In the genomic region with DNA sequence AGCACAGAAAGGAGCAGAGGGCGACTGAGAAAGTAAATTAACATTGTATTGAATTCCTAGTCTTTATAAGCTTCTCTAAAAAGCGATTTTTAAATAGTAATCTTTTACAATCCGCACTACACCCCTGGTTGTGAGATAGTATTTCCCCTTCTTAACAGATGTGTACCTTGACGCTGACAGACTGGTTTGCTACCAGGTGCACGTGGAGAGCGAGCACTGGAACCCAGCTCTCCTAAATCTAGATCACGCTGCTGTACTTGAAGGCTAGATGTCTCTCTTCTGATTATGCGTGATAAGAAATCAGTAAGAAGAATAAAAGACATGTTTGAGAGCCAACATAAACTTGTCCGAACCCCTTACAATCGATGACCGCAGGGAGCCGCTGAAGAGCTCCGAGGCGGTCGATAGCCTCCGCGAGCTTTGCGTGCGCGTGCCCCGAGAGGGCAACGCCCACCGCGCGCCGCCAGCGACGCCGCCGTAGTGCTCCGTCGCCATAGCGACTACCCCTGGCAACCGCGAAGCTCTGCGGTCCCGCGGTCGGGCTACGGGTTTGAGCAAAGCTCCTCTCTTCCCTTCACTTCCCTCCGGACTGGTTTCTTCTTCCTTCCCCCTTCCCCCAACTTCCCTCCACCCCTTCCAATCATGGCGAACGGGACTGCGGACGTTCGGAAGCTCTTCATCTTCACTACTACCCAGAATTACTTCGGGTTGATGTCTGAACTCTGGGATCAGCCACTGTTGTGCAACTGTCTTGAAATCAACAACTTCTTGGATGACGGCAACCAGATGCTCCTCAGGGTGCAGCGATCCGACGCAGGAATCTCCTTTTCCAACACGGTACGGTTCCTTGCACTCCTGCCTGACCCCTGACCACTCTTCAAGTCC, we compare ENCODE assay signal across 1 cellular context.
TF ChIP-seq lines count a peak whose summit lies in the region.

A gene with protein sequence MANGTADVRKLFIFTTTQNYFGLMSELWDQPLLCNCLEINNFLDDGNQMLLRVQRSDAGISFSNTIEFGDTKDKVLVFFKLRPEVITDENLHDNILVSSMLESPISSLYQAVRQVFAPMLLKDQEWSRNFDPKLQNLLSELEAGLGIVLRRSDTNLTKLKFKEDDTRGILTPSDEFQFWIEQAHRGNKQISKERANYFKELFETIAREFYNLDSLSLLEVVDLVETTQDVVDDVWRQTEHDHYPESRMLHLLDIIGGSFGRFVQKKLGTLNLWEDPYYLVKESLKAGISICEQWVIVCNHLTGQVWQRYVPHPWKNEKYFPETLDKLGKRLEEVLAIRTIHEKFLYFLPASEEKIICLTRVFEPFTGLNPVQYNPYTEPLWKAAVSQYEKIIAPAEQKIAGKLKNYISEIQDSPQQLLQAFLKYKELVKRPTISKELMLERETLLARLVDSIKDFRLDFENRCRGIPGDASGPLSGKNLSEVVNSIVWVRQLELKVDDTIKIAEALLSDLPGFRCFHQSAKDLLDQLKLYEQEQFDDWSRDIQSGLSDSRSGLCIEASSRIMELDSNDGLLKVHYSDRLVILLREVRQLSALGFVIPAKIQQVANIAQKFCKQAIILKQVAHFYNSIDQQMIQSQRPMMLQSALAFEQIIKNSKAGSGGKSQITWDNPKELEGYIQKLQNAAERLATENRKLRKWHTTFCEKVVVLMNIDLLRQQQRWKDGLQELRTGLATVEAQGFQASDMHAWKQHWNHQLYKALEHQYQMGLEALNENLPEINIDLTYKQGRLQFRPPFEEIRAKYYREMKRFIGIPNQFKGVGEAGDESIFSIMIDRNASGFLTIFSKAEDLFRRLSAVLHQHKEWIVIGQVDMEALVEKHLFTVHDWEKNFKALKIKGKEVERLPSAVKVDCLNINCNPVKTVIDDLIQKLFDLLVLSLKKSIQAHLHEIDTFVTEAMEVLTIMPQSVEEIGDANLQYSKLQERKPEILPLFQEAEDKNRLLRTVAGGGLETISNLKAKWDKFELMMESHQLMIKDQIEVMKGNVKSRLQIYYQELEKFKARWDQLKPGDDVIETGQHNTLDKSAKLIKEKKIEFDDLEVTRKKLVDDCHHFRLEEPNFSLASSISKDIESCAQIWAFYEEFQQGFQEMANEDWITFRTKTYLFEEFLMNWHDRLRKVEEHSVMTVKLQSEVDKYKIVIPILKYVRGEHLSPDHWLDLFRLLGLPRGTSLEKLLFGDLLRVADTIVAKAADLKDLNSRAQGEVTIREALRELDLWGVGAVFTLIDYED (N-terminal part only) (plus strand): TSS at position 494 of the 885 bp plus-strand sequence. CDS start 149 bp downstream, at position 643.

TF ChIP-seq in HepG2, 621 proteins besides CTCF, POLR2A, EP300 and RAD21 (continued from another document and continues in another):
- TF ChIP-seq, protein P1, sequence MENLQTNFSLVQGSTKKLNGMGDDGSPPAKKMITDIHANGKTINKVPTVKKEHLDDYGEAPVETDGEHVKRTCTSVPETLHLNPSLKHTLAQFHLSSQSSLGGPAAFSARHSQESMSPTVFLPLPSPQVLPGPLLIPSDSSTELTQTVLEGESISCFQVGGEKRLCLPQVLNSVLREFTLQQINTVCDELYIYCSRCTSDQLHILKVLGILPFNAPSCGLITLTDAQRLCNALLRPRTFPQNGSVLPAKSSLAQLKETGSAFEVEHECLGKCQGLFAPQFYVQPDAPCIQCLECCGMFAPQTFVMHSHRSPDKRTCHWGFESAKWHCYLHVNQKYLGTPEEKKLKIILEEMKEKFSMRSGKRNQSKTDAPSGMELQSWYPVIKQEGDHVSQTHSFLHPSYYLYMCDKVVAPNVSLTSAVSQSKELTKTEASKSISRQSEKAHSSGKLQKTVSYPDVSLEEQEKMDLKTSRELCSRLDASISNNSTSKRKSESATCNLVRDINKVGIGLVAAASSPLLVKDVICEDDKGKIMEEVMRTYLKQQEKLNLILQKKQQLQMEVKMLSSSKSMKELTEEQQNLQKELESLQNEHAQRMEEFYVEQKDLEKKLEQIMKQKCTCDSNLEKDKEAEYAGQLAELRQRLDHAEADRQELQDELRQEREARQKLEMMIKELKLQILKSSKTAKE (CRISPR knock-in tag; IDR thresholded peaks at IDR 0.05; ENCODE audit: borderline replicate concordance), result no peak
- TF ChIP-seq, protein P2, sequence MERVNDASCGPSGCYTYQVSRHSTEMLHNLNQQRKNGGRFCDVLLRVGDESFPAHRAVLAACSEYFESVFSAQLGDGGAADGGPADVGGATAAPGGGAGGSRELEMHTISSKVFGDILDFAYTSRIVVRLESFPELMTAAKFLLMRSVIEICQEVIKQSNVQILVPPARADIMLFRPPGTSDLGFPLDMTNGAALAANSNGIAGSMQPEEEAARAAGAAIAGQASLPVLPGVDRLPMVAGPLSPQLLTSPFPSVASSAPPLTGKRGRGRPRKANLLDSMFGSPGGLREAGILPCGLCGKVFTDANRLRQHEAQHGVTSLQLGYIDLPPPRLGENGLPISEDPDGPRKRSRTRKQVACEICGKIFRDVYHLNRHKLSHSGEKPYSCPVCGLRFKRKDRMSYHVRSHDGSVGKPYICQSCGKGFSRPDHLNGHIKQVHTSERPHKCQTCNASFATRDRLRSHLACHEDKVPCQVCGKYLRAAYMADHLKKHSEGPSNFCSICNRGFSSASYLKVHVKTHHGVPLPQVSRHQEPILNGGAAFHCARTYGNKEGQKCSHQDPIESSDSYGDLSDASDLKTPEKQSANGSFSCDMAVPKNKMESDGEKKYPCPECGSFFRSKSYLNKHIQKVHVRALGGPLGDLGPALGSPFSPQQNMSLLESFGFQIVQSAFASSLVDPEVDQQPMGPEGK (CRISPR knock-in tag; IDR thresholded peaks at IDR 0.05), result no peak
- TF ChIP-seq ZNF598 (CRISPR knock-in tag; IDR thresholded peaks at IDR 0.05; ENCODE audit: borderline replicate concordance) (no peak), SETDB1 (CRISPR knock-in tag; IDR thresholded peaks at IDR 0.05; ENCODE audit: borderline replicate concordance) (no peak), ZSCAN20 (CRISPR knock-in tag; IDR thresholded peaks at IDR 0.05; ENCODE audit: borderline replicate concordance) (no peak), ZFY (CRISPR knock-in tag; IDR thresholded peaks at IDR 0.05) (0 out of 2 replicates have a peak, but pooled peaks have one; percentile 29), JUN (CRISPR knock-in tag; IDR thresholded peaks at IDR 0.05) (no peak), KDM2A (CRISPR knock-in tag; IDR thresholded peaks at IDR 0.05; ENCODE audit: borderline replicate concordance, low read depth) (peak; percentile 91; the same call in 1 of the 2 replicates), ZC3H4 (CRISPR knock-in tag; IDR thresholded peaks at IDR 0.05; ENCODE audit: borderline replicate concordance) (no peak), DNMT1 (CRISPR knock-in tag; IDR thresholded peaks at IDR 0.05) (no peak), HNF4A (CRISPR knock-in tag; IDR thresholded peaks at IDR 0.05) (no peak), ZNF788 (CRISPR knock-in tag; IDR thresholded peaks at IDR 0.05; ENCODE audit: borderline replicate concordance) (no peak), RBM22 (optimal IDR thresholded peaks at IDR 0.05; ENCODE audit: low read length) (peak; percentile 99), PAWR (CRISPR knock-in tag; IDR thresholded peaks at IDR 0.05; ENCODE audit: borderline replicate concordance) (no peak), ZMAT3 (CRISPR knock-in tag; conservative IDR thresholded peaks at IDR 0.05) (no peak), REPIN1 (CRISPR knock-in tag; IDR thresholded peaks at IDR 0.05; ENCODE audit: borderline replicate concordance, low read depth) (peak; percentile 58; the same call in 1 of the 2 replicates), ZNF713 (CRISPR knock-in tag; IDR thresholded peaks at IDR 0.05) (no peak), ZNF205 (CRISPR knock-in tag; IDR thresholded peaks at IDR 0.05) (no peak; the same call in 1 of the 2 replicates)
- TF ChIP-seq, protein P3, sequence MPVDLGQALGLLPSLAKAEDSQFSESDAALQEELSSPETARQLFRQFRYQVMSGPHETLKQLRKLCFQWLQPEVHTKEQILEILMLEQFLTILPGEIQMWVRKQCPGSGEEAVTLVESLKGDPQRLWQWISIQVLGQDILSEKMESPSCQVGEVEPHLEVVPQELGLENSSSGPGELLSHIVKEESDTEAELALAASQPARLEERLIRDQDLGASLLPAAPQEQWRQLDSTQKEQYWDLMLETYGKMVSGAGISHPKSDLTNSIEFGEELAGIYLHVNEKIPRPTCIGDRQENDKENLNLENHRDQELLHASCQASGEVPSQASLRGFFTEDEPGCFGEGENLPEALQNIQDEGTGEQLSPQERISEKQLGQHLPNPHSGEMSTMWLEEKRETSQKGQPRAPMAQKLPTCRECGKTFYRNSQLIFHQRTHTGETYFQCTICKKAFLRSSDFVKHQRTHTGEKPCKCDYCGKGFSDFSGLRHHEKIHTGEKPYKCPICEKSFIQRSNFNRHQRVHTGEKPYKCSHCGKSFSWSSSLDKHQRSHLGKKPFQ (CRISPR knock-in tag; IDR thresholded peaks at IDR 0.05; ENCODE audit: insufficient replicate concordance), result no peak
- TF ChIP-seq, protein P4, sequence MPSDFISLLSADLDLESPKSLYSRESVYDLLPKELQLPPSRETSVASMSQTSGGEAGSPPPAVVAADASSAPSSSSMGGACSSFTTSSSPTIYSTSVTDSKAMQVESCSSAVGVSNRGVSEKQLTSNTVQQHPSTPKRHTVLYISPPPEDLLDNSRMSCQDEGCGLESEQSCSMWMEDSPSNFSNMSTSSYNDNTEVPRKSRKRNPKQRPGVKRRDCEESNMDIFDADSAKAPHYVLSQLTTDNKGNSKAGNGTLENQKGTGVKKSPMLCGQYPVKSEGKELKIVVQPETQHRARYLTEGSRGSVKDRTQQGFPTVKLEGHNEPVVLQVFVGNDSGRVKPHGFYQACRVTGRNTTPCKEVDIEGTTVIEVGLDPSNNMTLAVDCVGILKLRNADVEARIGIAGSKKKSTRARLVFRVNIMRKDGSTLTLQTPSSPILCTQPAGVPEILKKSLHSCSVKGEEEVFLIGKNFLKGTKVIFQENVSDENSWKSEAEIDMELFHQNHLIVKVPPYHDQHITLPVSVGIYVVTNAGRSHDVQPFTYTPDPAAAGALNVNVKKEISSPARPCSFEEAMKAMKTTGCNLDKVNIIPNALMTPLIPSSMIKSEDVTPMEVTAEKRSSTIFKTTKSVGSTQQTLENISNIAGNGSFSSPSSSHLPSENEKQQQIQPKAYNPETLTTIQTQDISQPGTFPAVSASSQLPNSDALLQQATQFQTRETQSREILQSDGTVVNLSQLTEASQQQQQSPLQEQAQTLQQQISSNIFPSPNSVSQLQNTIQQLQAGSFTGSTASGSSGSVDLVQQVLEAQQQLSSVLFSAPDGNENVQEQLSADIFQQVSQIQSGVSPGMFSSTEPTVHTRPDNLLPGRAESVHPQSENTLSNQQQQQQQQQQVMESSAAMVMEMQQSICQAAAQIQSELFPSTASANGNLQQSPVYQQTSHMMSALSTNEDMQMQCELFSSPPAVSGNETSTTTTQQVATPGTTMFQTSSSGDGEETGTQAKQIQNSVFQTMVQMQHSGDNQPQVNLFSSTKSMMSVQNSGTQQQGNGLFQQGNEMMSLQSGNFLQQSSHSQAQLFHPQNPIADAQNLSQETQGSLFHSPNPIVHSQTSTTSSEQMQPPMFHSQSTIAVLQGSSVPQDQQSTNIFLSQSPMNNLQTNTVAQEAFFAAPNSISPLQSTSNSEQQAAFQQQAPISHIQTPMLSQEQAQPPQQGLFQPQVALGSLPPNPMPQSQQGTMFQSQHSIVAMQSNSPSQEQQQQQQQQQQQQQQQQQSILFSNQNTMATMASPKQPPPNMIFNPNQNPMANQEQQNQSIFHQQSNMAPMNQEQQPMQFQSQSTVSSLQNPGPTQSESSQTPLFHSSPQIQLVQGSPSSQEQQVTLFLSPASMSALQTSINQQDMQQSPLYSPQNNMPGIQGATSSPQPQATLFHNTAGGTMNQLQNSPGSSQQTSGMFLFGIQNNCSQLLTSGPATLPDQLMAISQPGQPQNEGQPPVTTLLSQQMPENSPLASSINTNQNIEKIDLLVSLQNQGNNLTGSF (CRISPR knock-in tag; IDR thresholded peaks at IDR 0.05), result no peak
- TF ChIP-seq, protein P5, sequence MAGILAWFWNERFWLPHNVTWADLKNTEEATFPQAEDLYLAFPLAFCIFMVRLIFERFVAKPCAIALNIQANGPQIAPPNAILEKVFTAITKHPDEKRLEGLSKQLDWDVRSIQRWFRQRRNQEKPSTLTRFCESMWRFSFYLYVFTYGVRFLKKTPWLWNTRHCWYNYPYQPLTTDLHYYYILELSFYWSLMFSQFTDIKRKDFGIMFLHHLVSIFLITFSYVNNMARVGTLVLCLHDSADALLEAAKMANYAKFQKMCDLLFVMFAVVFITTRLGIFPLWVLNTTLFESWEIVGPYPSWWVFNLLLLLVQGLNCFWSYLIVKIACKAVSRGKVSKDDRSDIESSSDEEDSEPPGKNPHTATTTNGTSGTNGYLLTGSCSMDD (CRISPR knock-in tag; IDR thresholded peaks at IDR 0.05), result no peak
- TF ChIP-seq, protein P6, sequence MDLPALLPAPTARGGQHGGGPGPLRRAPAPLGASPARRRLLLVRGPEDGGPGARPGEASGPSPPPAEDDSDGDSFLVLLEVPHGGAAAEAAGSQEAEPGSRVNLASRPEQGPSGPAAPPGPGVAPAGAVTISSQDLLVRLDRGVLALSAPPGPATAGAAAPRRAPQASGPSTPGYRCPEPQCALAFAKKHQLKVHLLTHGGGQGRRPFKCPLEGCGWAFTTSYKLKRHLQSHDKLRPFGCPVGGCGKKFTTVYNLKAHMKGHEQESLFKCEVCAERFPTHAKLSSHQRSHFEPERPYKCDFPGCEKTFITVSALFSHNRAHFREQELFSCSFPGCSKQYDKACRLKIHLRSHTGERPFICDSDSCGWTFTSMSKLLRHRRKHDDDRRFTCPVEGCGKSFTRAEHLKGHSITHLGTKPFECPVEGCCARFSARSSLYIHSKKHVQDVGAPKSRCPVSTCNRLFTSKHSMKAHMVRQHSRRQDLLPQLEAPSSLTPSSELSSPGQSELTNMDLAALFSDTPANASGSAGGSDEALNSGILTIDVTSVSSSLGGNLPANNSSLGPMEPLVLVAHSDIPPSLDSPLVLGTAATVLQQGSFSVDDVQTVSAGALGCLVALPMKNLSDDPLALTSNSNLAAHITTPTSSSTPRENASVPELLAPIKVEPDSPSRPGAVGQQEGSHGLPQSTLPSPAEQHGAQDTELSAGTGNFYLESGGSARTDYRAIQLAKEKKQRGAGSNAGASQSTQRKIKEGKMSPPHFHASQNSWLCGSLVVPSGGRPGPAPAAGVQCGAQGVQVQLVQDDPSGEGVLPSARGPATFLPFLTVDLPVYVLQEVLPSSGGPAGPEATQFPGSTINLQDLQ (CRISPR knock-in tag; IDR thresholded peaks at IDR 0.05), result no peak
